12 cellular contexts compared by ENCODE assay signal in genomic region chr2:134178109-134178877, GRCh38.
DNase-seq lines count a peak whose midpoint lies in the region; ATAC-seq and TF ChIP-seq lines count a peak whose summit lies in the region.
"Had no signal": no experiment of that assay in that cellular context is flagged by ENCODE, and none has a peak within 500 bp of the region (broad histone marks: within the 10 kb centered on the region; RNA-seq: fewer than 3 reads in every experiment).

No MANE protein-coding gene starts in this region.

- H3K4me3 ChIP-seq in parathyroid adenoma (ENCODE audit: low read depth, low read length): no peak overlapping the region

- H3K4me1 Mint-ChIP-seq in activated T-cell treated with anti-CD3 and anti-CD28 coated beads, Interleukin-2, amount 50 U/mL, for 24 hours (ENCODE audit: low read depth): peaks cover 89% of the 10 kb centered on the region
- peaks cover 38% of the 10 kb centered on the region for H3K4me1 Mint-ChIP-seq in WTC11
- H3K4me1 Mint-ChIP-seq in T-helper 2 cell treated with Interferon-gamma antibody and Interleukin-4, amounts not matched to agents 5 μg/mL and 100 μg/mL, for 36 hours (ENCODE audit: low read depth): peaks cover 17% of the 10 kb centered on the region

- no peak overlapping the region for H2AFZ ChIP-seq in parathyroid adenoma

- H3K27me3 ChIP-seq in parathyroid adenoma (ENCODE audit: control insufficient read depth, insufficient read depth, low read length): no peaks in the 10 kb centered on the region

- H3K4me1 ChIP-seq in parathyroid adenoma: peaks cover 12% of the 10 kb centered on the region

- H3K9ac ChIP-seq in parathyroid adenoma: no peak overlapping the region

- H3K79me2 ChIP-seq in parathyroid adenoma: peaks cover 12% of the 10 kb centered on the region

- no peak overlapping the region for H3K4me3 Mint-ChIP-seq in activated T-cell treated with anti-CD3 and anti-CD28 coated beads, Interleukin-2, amount 50 U/mL, for 24 hours
- H3K4me3 Mint-ChIP-seq in WTC11: no peak overlapping the region
- H3K4me3 Mint-ChIP-seq in T-helper 2 cell treated with Interferon-gamma antibody and Interleukin-4, amounts not matched to agents 5 μg/mL and 100 μg/mL, for 36 hours: no peak overlapping the region
- H3K4me3 Mint-ChIP-seq: activated CD8-positive, alpha-beta memory T cell treated with anti-CD3 and anti-CD28 coated beads, Interleukin-2, amount 10 ng/mL, durations not matched to agents 7 days and 5 days had no signal

- H3K27ac Mint-ChIP-seq in activated T-cell treated with anti-CD3 and anti-CD28 coated beads, Interleukin-2, amount 50 U/mL, for 24 hours: peak overlapping the region; percentile 59
- H3K27ac Mint-ChIP-seq in WTC11: peak overlapping the region; percentile 28; the same call in 1 of the 2 replicates
- H3K27ac Mint-ChIP-seq in T-helper 2 cell treated with Interferon-gamma antibody and Interleukin-4, amounts not matched to agents 5 μg/mL and 100 μg/mL, for 36 hours: no peak overlapping the region
- H3K27ac Mint-ChIP-seq: activated CD8-positive, alpha-beta memory T cell treated with anti-CD3 and anti-CD28 coated beads, Interleukin-2, amount 10 ng/mL, durations not matched to agents 7 days and 5 days had no signal

- POLR2A ChIA-PET in WTC11 (lab: Charles Lee): no interaction called here

- TF ChIP-seq CTCF in WTC11 (IDR thresholded peaks at IDR 0.05) (no peak), parathyroid adenoma (IDR thresholded peaks at IDR 0.05) (no peak), GM10266 (IDR thresholded peaks at IDR 0.05; ENCODE audit: control insufficient read depth, insufficient read depth, low read depth, missing control alignments) (no peak)

- CTCF ChIA-PET in WTC11 (lab: Charles Lee): no interaction called here

- H3K36me3 ChIP-seq in parathyroid adenoma (ENCODE audit: control insufficient read depth, insufficient read depth, low read length): no peaks in the 10 kb centered on the region

- no peaks in the 10 kb centered on the region for H3K9me3 Mint-ChIP-seq in activated T-cell treated with anti-CD3 and anti-CD28 coated beads, Interleukin-2, amount 50 U/mL, for 24 hours
- H3K9me3 Mint-ChIP-seq in WTC11: peaks cover 9% of the 10 kb centered on the region
- H3K9me3 Mint-ChIP-seq in T-helper 2 cell treated with Interferon-gamma antibody and Interleukin-4, amounts not matched to agents 5 μg/mL and 100 μg/mL, for 36 hours: no peaks in the 10 kb centered on the region

- no peaks in the 10 kb centered on the region for H3K9me3 ChIP-seq in parathyroid adenoma (ENCODE audit: control insufficient read depth, low read length)

- DNase-seq in activated T-cell treated with anti-CD3 and anti-CD28 coated beads, Interleukin-2, amount 50 U/mL, for 24 hours: no peak
- DNase-seq in activated T-cell treated with anti-CD3 and anti-CD28 coated beads, Interleukin-2, amount 50 U/mL, for 48 hours: no peak
- DNase-seq in WTC11 (ENCODE audit: low spot score) (no peak), GM10266 (ENCODE audit: extremely low spot score) (no peak)
- no peak for DNase-seq in activated CD8-positive, alpha-beta memory T cell treated with anti-CD3 and anti-CD28 coated beads for 24 hours
- no peak for DNase-seq in T-helper 2 cell treated with Interferon-gamma antibody and Interleukin-4, amounts not matched to agents 5 μg/mL and 100 μg/mL, for 36 hours (ENCODE audit: low spot score)
- DNase-seq: activated CD8-positive, alpha-beta memory T cell treated with anti-CD3 and anti-CD28 coated beads, Interleukin-2, amount 10 ng/mL, durations not matched to agents 7 days and 5 days; left ventricle myocardium superior; stimulated activated CD4-positive, alpha-beta T cell treated with anti-CD3 and anti-CD28 coated beads, Interleukin-2, amount 100 ng/mL, for 48 hours had no signal

- peak overlapping the region; percentile 21 for H3K27ac ChIP-seq in parathyroid adenoma

- no peak overlapping the region for H3K4me2 ChIP-seq in parathyroid adenoma (ENCODE audit: low read length)

- H3K27me3 Mint-ChIP-seq in activated T-cell treated with anti-CD3 and anti-CD28 coated beads, Interleukin-2, amount 50 U/mL, for 24 hours: no peaks in the 10 kb centered on the region
- H3K27me3 Mint-ChIP-seq in WTC11 (ENCODE audit: low read depth): no peaks in the 10 kb centered on the region
- no peaks in the 10 kb centered on the region for H3K27me3 Mint-ChIP-seq in T-helper 2 cell treated with Interferon-gamma antibody and Interleukin-4, amounts not matched to agents 5 μg/mL and 100 μg/mL, for 36 hours (ENCODE audit: low read depth)
- H3K27me3 Mint-ChIP-seq: activated CD8-positive, alpha-beta memory T cell treated with anti-CD3 and anti-CD28 coated beads, Interleukin-2, amount 10 ng/mL, durations not matched to agents 7 days and 5 days had no signal

- peaks cover 12% of the 10 kb centered on the region for H3K36me3 Mint-ChIP-seq in activated T-cell treated with anti-CD3 and anti-CD28 coated beads, Interleukin-2, amount 50 U/mL, for 24 hours (ENCODE audit: low read depth)
- H3K36me3 Mint-ChIP-seq in WTC11: no peaks in the 10 kb centered on the region; the same call in none of the 2 replicates
- no peaks in the 10 kb centered on the region for H3K36me3 Mint-ChIP-seq in T-helper 2 cell treated with Interferon-gamma antibody and Interleukin-4, amounts not matched to agents 5 μg/mL and 100 μg/mL, for 36 hours (ENCODE audit: low read depth)
- H3K36me3 Mint-ChIP-seq: activated CD8-positive, alpha-beta memory T cell treated with anti-CD3 and anti-CD28 coated beads, Interleukin-2, amount 10 ng/mL, durations not matched to agents 7 days and 5 days had no signal

- ATAC-seq in HG02973 (IDR thresholded peaks at IDR 0.05; ENCODE audit: unreplicated experiment) (peak; percentile 53), WTC11 (peak; percentile 52)
- ATAC-seq: activated CD8-positive, alpha-beta memory T cell treated with anti-CD3 and anti-CD28 coated beads, Interleukin-2, amount 10 ng/mL, durations not matched to agents 7 days and 5 days; left ventricle myocardium superior; Right ventricle myocardium inferior had no signal

TF ChIP-seq in WTC11, 78 proteins besides CTCF, POLR2A, EP300 and RAD21:
- TF ChIP-seq MXD4 (CRISPR knock-in tag; IDR thresholded peaks at IDR 0.05; ENCODE audit: borderline replicate concordance) (no peak), SMAD4 (CRISPR knock-in tag; IDR thresholded peaks at IDR 0.05) (no peak), SP1 (CRISPR knock-in tag; conservative IDR thresholded peaks at IDR 0.05) (no peak), ZNF138 (CRISPR knock-in tag; conservative IDR thresholded peaks at IDR 0.05) (no peak), NFYB (CRISPR knock-in tag; conservative IDR thresholded peaks at IDR 0.05; ENCODE audit: low read depth) (no peak), ZNF281 (CRISPR knock-in tag; IDR thresholded peaks at IDR 0.05) (no peak)
- TF ChIP-seq, protein P1, sequence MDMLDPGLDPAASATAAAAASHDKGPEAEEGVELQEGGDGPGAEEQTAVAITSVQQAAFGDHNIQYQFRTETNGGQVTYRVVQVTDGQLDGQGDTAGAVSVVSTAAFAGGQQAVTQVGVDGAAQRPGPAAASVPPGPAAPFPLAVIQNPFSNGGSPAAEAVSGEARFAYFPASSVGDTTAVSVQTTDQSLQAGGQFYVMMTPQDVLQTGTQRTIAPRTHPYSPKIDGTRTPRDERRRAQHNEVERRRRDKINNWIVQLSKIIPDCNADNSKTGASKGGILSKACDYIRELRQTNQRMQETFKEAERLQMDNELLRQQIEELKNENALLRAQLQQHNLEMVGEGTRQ (CRISPR knock-in tag; IDR thresholded peaks at IDR 0.05): 0 out of 2 replicates have a peak, but pooled peaks have one; percentile 16
